In genomic region chr5:141529002-141529401, GRCh38 we compare ENCODE assay signal across 9 cellular contexts. TPM values are rescaled to one million over a fixed set of nuclear protein-coding genes. Genes with fewer than 3 reads are reported as not detected.
DNase-seq lines count a peak whose midpoint lies in the region; ATAC-seq and TF ChIP-seq lines count a peak whose summit lies in the region.
"Had no signal": no experiment of that assay in that cellular context is flagged by ENCODE, and none has a peak within 500 bp of the region (broad histone marks: within the 10 kb centered on the region; RNA-seq: fewer than 3 reads in every experiment).

No MANE protein-coding gene starts in this region.

- TF ChIP-seq CTCF in fibroblast of lung (conservative IDR thresholded peaks at IDR 0.05 in 1 of 2, IDR thresholded peaks at IDR 0.05 in 1 of 2; ENCODE audit: low read depth in 1 of 2, low read length in 2 of 2) (peak in 1 of 2 donors; percentile 3), smooth muscle cell (IDR thresholded peaks at IDR 0.05; ENCODE audit: borderline replicate concordance, insufficient read depth, poor library complexity, severe bottlenecking) (no peak)

- H3K4me1 ChIP-seq in fibroblast of lung (ENCODE audit: control insufficient read depth, extremely low read depth, insufficient read depth, low read length) = peaks cover 44% of the 10 kb centered on the region
- peaks cover 12% of the 10 kb centered on the region for H3K4me1 ChIP-seq in smooth muscle cell (ENCODE audit: low read depth)

- H3K79me2 ChIP-seq in fibroblast of lung (ENCODE audit: control insufficient read depth, insufficient read depth, low read length) (no peaks in the 10 kb centered on the region), smooth muscle cell (ENCODE audit: low read depth) (no peaks in the 10 kb centered on the region)

- H3K36me3 ChIP-seq in fibroblast of lung (ENCODE audit: control insufficient read depth, insufficient read depth, low read length) (peaks cover 1% of the 10 kb centered on the region), smooth muscle cell (ENCODE audit: low read depth) (peaks cover 9% of the 10 kb centered on the region)

- H3K4me2 ChIP-seq in fibroblast of lung (ENCODE audit: extremely low read depth, insufficient read depth, low read length) (peak overlapping the region; percentile 59), smooth muscle cell (peak overlapping the region; percentile 47)

- WGBS in smooth muscle cell (ENCODE audit: low lambda C conversion rate) = 22% methylated on average over 5 of the region's 5 CpGs

- DNase-seq in fibroblast of lung (ENCODE audit: low read depth in 2 of 2) = peak; percentile 81 to 86
- no peak for DNase-seq in smooth muscle cell (lab: John Stamatoyannopoulos, UW; ENCODE audit: unreplicated experiment)
- DNase-seq in iPS-NIHi11 (ENCODE audit: low spot score) = no peak
- no peak for DNase-seq in DMS 273 (lab: John Stamatoyannopoulos, UW; ENCODE audit: unreplicated experiment)
- DNase-seq in T-helper 2 cell = no peak
- no peak for DNase-seq in DMS79 (lab: John Stamatoyannopoulos, UW)

- peaks cover 29% of the 10 kb centered on the region for H3F3A ChIP-seq in smooth muscle cell (ENCODE audit: low read depth)

- peak; percentile 38 for ATAC-seq in GM18909 (IDR thresholded peaks at IDR 0.05; ENCODE audit: poor library complexity, unreplicated experiment)
- peak; percentile 60 for ATAC-seq in HG03432 (IDR thresholded peaks at IDR 0.05; ENCODE audit: unreplicated experiment)

- no peaks in the 10 kb centered on the region for H4K20me1 ChIP-seq in fibroblast of lung (ENCODE audit: control insufficient read depth, extremely low read depth, insufficient read depth, low read length)
- H4K20me1 ChIP-seq in smooth muscle cell (ENCODE audit: low read depth) = no peaks in the 10 kb centered on the region

- H2AFZ ChIP-seq in fibroblast of lung (ENCODE audit: low read length) = no peak overlapping the region
- H2AFZ ChIP-seq in smooth muscle cell (ENCODE audit: low read depth) = no peak overlapping the region

- H3K9ac ChIP-seq in fibroblast of lung (ENCODE audit: insufficient read depth, low read length) (no peak overlapping the region), smooth muscle cell (ENCODE audit: low read depth) (no peak overlapping the region)

- no peaks in the 10 kb centered on the region for H3K27me3 ChIP-seq in fibroblast of lung (ENCODE audit: control insufficient read depth, insufficient read depth, low read length)
- H3K27me3 ChIP-seq in smooth muscle cell (ENCODE audit: low read depth) = no peaks in the 10 kb centered on the region
- H3K27me3 ChIP-seq: colonic mucosa had no signal

- H3K27ac ChIP-seq in fibroblast of lung (ENCODE audit: insufficient read depth, low read length) (peak overlapping the region; percentile 68), smooth muscle cell (ENCODE audit: low read depth) (peak overlapping the region; percentile 79)
- H3K27ac ChIP-seq: colonic mucosa had no signal

- H3K9me3 ChIP-seq in fibroblast of lung (ENCODE audit: control insufficient read depth, insufficient read depth, low read depth, low read length) = no peaks in the 10 kb centered on the region
- no peaks in the 10 kb centered on the region for H3K9me3 ChIP-seq in smooth muscle cell (replicated peaks; ENCODE audit: low read depth)
- H3K9me3 ChIP-seq: colonic mucosa had no signal

- no peak overlapping the region for H3K4me3 ChIP-seq in fibroblast of lung (replicated peaks in 1 of 4; ENCODE audit: control extremely low read depth in 1 of 4, insufficient read depth in 1 of 4, low read depth in 3 of 4, low read length in 4 of 4)
- no peak overlapping the region for H3K4me3 ChIP-seq in smooth muscle cell
- H3K4me3 ChIP-seq: colonic mucosa had no signal

RNA-seq across cellular contexts. Expression of gene PCDHGC5, which starts 40.1 kb away (rescaled TPM):
- 1.3 and 2.6 TPM in 2 replicates for total RNA-seq in fibroblast of lung
- polyA plus RNA-seq in fibroblast of lung = 0.97 and 1.1 TPM in 2 replicates
- 0.82 and 1.0 TPM in 2 replicates for polyA plus RNA-seq in fibroblast of lung (2012)
- polyA minus RNA-seq in fibroblast of lung (ENCODE audit: low replicate concordance) = 5.9 and 6.7 TPM in 2 replicates
- 1.8 and 3.4 TPM in 2 replicates for total RNA-seq in smooth muscle cell
- 1.5 and 3.3 TPM in 2 replicates for polyA plus RNA-seq in smooth muscle cell

RNA-seq across cellular contexts. Expression of gene PCDHGC4, which starts 44.2 kb away (rescaled TPM):
- total RNA-seq in fibroblast of lung (1.5 and 3.0 TPM in 2 replicates), smooth muscle cell (1.2 and 3.8 TPM in 2 replicates)
- polyA plus RNA-seq in fibroblast of lung (0.48 and 0.76 TPM in 2 replicates), smooth muscle cell (0.12 and 0.16 TPM in 2 replicates)
- 0.41 and 0.48 TPM in 2 replicates for polyA plus RNA-seq in fibroblast of lung (2012)
- polyA minus RNA-seq in fibroblast of lung (ENCODE audit: low replicate concordance) = 5.7 and 7.8 TPM in 2 replicates

RNA-seq across cellular contexts. Expression of gene PCDHGC3, which starts 53.2 kb away (rescaled TPM):
- total RNA-seq in fibroblast of lung (59.0 and 63.4 TPM in 2 replicates), smooth muscle cell (38.2 and 50.3 TPM in 2 replicates)
- polyA plus RNA-seq in fibroblast of lung (106 and 109 TPM in 2 replicates), smooth muscle cell (98.4 and 111 TPM in 2 replicates)
- 155 and 185 TPM in 2 replicates for polyA plus RNA-seq in fibroblast of lung (2012)
- 188 and 308 TPM in 2 replicates for polyA minus RNA-seq in fibroblast of lung (ENCODE audit: low replicate concordance)

Comparison
In these comparisons a context has a peak if more than half of its experiments do, and no peak if none do; other contexts are left out.
1. DNase-seq: peak in fibroblast of lung (2 of 2); none in smooth muscle cell (single experiment), iPS-NIHi11 (single experiment), DMS 273 (single experiment), T-helper 2 cell (0 of 5) and DMS79 (single experiment).